Comparison of ENCODE assay signal across 8 cellular contexts in the genomic region with DNA sequence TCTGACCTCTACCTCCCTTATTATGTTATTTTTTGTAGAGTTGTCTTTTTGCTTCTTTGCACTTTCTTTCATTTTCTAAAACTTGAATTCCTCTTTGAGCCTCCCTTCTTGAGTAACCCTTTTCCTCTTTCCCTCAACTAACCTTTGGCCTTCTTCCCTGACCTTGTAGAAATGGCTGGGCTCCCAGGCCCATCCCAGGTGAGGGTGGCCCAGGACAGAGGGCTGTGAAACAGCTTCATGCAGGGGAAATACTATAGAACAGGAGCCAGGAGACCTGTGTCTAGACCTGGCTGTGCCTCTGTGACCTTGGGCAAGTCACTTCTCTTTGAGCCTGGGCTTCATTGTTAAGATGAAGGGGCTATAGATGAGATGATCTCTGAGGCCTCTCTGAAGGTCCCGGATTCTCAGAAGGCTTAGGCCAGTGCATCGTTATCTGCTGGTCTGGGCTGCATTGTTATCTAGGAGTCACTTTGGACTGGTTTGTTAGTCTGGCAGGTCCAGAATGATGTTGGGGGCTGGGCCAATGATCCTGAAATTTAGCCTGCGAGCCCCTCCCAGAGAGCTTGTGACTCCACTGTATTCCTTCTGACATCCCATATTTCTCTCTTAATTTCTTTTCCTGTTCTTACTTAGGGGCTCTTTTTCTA. TPM values are rescaled to one million over a fixed set of nuclear protein-coding genes. Genes with fewer than 3 reads are reported as not detected.
DNase-seq lines count a peak whose midpoint lies in the region; ATAC-seq and TF ChIP-seq lines count a peak whose summit lies in the region.

No MANE protein-coding gene starts in this region.

- intact Hi-C loops in activated CD8-positive, alpha-beta T cell treated with anti-CD3 and anti-CD28 coated beads for 36 hours (cut with micrococcal nuclease): no loop called here
- intact Hi-C loops in heart left ventricle (cut with DNase I): loop anchor here in 2 of 10 donors (5.0 kb wide), 2 partner anchors 58 to 182 kb away; a partner anchor contains a TSS

- H3K4ac ChIP-seq in H9 (ENCODE audit: low read depth, low read length): no peak overlapping the region

- no peak overlapping the region for H2BK120ac ChIP-seq in H9 (ENCODE audit: low read depth, low read length, poor library complexity, severe bottlenecking)

- peaks cover 1% of the 10 kb centered on the region; the same call in 1 of the 2 replicates for H3K27me3 Mint-ChIP-seq in H9 (ENCODE audit: low read depth)
- no peaks in the 10 kb centered on the region for H3K27me3 Mint-ChIP-seq in activated CD8-positive, alpha-beta T cell treated with anti-CD3 and anti-CD28 coated beads for 36 hours

- no peak overlapping the region for H3K9ac ChIP-seq in H9 (ENCODE audit: extremely low read depth, insufficient read length, low read length)
- H3K9ac ChIP-seq in skeletal muscle tissue (ENCODE audit: low read depth in 1 of 3, low read length in 3 of 3): peak overlapping the region in 2 of 3 donors; percentile 57 to 88

- no peak overlapping the region for H2BK12ac ChIP-seq in H9 (ENCODE audit: insufficient read length, low read depth, low read length)

- no peak overlapping the region for H4K91ac ChIP-seq in H9 (ENCODE audit: insufficient read length, low read depth, low read length)

- no peak for TF ChIP-seq CTCF in H9 (conservative IDR thresholded peaks at IDR 0.05)
- no peak for TF ChIP-seq CTCF in activated CD8-positive, alpha-beta T cell treated with anti-CD3 and anti-CD28 coated beads for 36 hours (IDR thresholded peaks at IDR 0.05)
- TF ChIP-seq CTCF in heart left ventricle (IDR thresholded peaks at IDR 0.05): no peak

- H3K36me3 ChIP-seq in heart left ventricle (peaks cover 0 to 26% (median 6%) of the 10 kb centered on the region in 9 donors), skeletal muscle tissue (ENCODE audit: control insufficient read depth in 3 of 3, insufficient read depth in 3 of 3, low read length in 3 of 3) (peaks cover 0 to 11% (median 10%) of the 10 kb centered on the region in 3 donors)

- peaks cover 24% of the 10 kb centered on the region; the same call in 1 of the 2 replicates for H3K79me2 ChIP-seq in H9 (ENCODE audit: insufficient read depth, low read length)

- H2BK15ac ChIP-seq in H9 (ENCODE audit: low read depth, low read length): no peak overlapping the region

- H3T11ph ChIP-seq in H9 (ENCODE audit: low read length): no peak overlapping the region

- peak overlapping the region; percentile 74 for H3K4me2 ChIP-seq in H9 (ENCODE audit: insufficient read depth, insufficient read length, low read length)

- no peak overlapping the region for H3K23ac ChIP-seq in H9 (ENCODE audit: insufficient read length, low read depth, low read length)

- no peak overlapping the region for H4K5ac ChIP-seq in H9 (ENCODE audit: insufficient read length, low read depth, low read length)

- no peaks in the 10 kb centered on the region for H3K9me3 ChIP-seq in H9 (ENCODE audit: control insufficient read depth, low read depth, low read length)
- H3K9me3 ChIP-seq in heart left ventricle: no peaks in the 10 kb centered on the region
- H3K9me3 ChIP-seq in skeletal muscle tissue (ENCODE audit: control insufficient read depth in 3 of 3, low read length in 3 of 3): no peaks in the 10 kb centered on the region

- H3K23me2 ChIP-seq in H9 (ENCODE audit: insufficient read length, low read depth, low read length, poor library complexity, severe bottlenecking): peaks cover 29% of the 10 kb centered on the region

- H2AFZ ChIP-seq in H9 (ENCODE audit: low read length): no peak overlapping the region

- H3K4me1 Mint-ChIP-seq in H9: peaks cover 46 to 51% of the 10 kb centered on the region in 2 experiments
- peaks cover 64% of the 10 kb centered on the region for H3K4me1 Mint-ChIP-seq in activated CD8-positive, alpha-beta T cell treated with anti-CD3 and anti-CD28 coated beads for 36 hours (ENCODE audit: low read depth)

- TF ChIP-seq POLR2A in heart left ventricle (IDR thresholded peaks at IDR 0.05): no peak

- POLR2A ChIA-PET in activated CD8-positive, alpha-beta T cell treated with anti-CD3 and anti-CD28 coated beads for 36 hours (lab: Charles Lee): interaction anchor here (0.8 to 36.0 kb wide), 3 partner anchors 9 to 39 kb away, joined by 3 to 1266 read pairs (median 90); a partner anchor contains a TSS

- H3K4me3 ChIP-seq in heart left ventricle (peak overlapping the region in 10 of 12 donors; percentile 67 to 98 (median 88)), skeletal muscle tissue (ENCODE audit: low read length in 3 of 3) (peak overlapping the region in 2 of 3 donors; percentile 78 to 79)

- H3K36me3 Mint-ChIP-seq in H9 (ENCODE audit: insufficient read depth in 1 of 3, low read depth in 3 of 3): peaks cover 15 to 48% (median 28%) of the 10 kb centered on the region in 3 experiments; a peak in 6 of 7 replicates
- peaks cover 12% of the 10 kb centered on the region for H3K36me3 Mint-ChIP-seq in activated CD8-positive, alpha-beta T cell treated with anti-CD3 and anti-CD28 coated beads for 36 hours (ENCODE audit: low read depth)

- no peak overlapping the region for H2BK5ac ChIP-seq in H9 (ENCODE audit: insufficient read length, low read length)

- DNase-seq in H9 (no peak), heart left ventricle (peak in 2 of 5 donors; percentile 13 to 15), NCI-H226 (no peak), NCI-H2029 (lab: John Stamatoyannopoulos, UW) (no peak)
- DNase-seq in activated CD8-positive, alpha-beta T cell treated with anti-CD3 and anti-CD28 coated beads for 36 hours: no peak

- no peak overlapping the region for H3K27ac ChIP-seq in H9 (ENCODE audit: insufficient read length, low read depth, low read length)
- peak overlapping the region in 11 of 12 donors; percentile 87 to 98 (median 96) for H3K27ac ChIP-seq in heart left ventricle
- peak overlapping the region; percentile 64 for H3K27ac ChIP-seq in skeletal muscle tissue (ENCODE audit: low read depth, low read length)

- no peaks in the 10 kb centered on the region for H4K20me1 ChIP-seq in H9 (ENCODE audit: control insufficient read depth, insufficient read depth, insufficient read length)

- ATAC-seq in activated CD8-positive, alpha-beta T cell treated with anti-CD3 and anti-CD28 coated beads for 36 hours: no peak
- ATAC-seq in heart left ventricle: no peak
- no peak for ATAC-seq in GM18873 (IDR thresholded peaks at IDR 0.05; ENCODE audit: low FRiP score, unreplicated experiment)
- ATAC-seq in HG03469 (IDR thresholded peaks at IDR 0.05; ENCODE audit: unreplicated experiment): no peak

- no peak overlapping the region for H2BK20ac ChIP-seq in H9 (ENCODE audit: low read depth, low read length, poor library complexity, severe bottlenecking)

- no peak overlapping the region for H4K8ac ChIP-seq in H9 (replicated peaks; ENCODE audit: insufficient read length, low read depth, low read length)

- H3K4me1 ChIP-seq in H9 (ENCODE audit: insufficient read depth, low read length) (no peaks in the 10 kb centered on the region; the same call in 1 of the 2 replicates), heart left ventricle (peaks cover 12 to 87% (median 72%) of the 10 kb centered on the region in 12 donors), skeletal muscle tissue (ENCODE audit: control insufficient read depth in 3 of 3, insufficient read depth in 3 of 3, low read length in 3 of 3) (peaks cover 49 to 62% (median 58%) of the 10 kb centered on the region in 3 donors)

- no peaks in the 10 kb centered on the region for H3K27me3 ChIP-seq in H9 (ENCODE audit: insufficient read depth, low read length)
- no peaks in the 10 kb centered on the region for H3K27me3 ChIP-seq in heart left ventricle
- no peaks in the 10 kb centered on the region for H3K27me3 ChIP-seq in skeletal muscle tissue (ENCODE audit: control insufficient read depth in 3 of 3, insufficient read depth in 3 of 3, low read length in 3 of 3)

- no CpG with 5 or more reads among the region's 3 CpGs for WGBS in H9 (ENCODE audit: extremely low coverage, insufficient read length, low lambda C conversion rate)
- 38 to 56% (median 45%) methylated on average over 3 of the region's 3 CpGs for WGBS in heart left ventricle, 4 donors

- no peak overlapping the region for H2AK5ac ChIP-seq in H9 (ENCODE audit: insufficient read length, low read length)

- peak overlapping the region; percentile 96 to 98 for H3K4me3 Mint-ChIP-seq in H9
- H3K4me3 Mint-ChIP-seq in activated CD8-positive, alpha-beta T cell treated with anti-CD3 and anti-CD28 coated beads for 36 hours: peak overlapping the region; percentile 78

- H3K9me3 Mint-ChIP-seq in H9: peaks cover 0 to 2% of the 10 kb centered on the region in 2 experiments; a peak in 1 of 5 replicates
- H3K9me3 Mint-ChIP-seq in activated CD8-positive, alpha-beta T cell treated with anti-CD3 and anti-CD28 coated beads for 36 hours: no peaks in the 10 kb centered on the region

- no peak overlapping the region for H3K14ac ChIP-seq in H9 (ENCODE audit: insufficient read depth, low read length)

- H3K79me1 ChIP-seq in H9 (ENCODE audit: insufficient read depth, low read depth, low read length, poor library complexity, severe bottlenecking): no peaks in the 10 kb centered on the region

- CTCF ChIA-PET in activated CD8-positive, alpha-beta T cell treated with anti-CD3 and anti-CD28 coated beads for 36 hours (lab: Charles Lee): interaction anchor here (1.3 to 7.3 kb wide), 5 partner anchors 8 to 79 kb away, joined by 3 to 108 read pairs (median 3); a partner anchor contains a TSS

- H3K27ac Mint-ChIP-seq in H9: peak overlapping the region in 2 of 3 experiments; percentile 39 to 87; a peak in 4 of 7 replicates
- H3K27ac Mint-ChIP-seq in activated CD8-positive, alpha-beta T cell treated with anti-CD3 and anti-CD28 coated beads for 36 hours: peak overlapping the region; percentile 70

- H3K18ac ChIP-seq in H9 (ENCODE audit: insufficient read length, low read depth, low read length): no peak overlapping the region

- H3K56ac ChIP-seq in H9 (ENCODE audit: insufficient read length, low read depth, low read length): no peak overlapping the region

RNA-seq across cellular contexts. Expression of a gene that starts 2.2 kb away (rescaled TPM):
- total RNA-seq in H9 (2021) (97.9 and 103 TPM in 2 replicates), heart left ventricle (10 to 100 TPM; 38.4 to 82.9 (median 67.2) TPM), skeletal muscle tissue (7.3 TPM)
- total RNA-seq in activated CD8-positive, alpha-beta T cell treated with anti-CD3 and anti-CD28 coated beads for 36 hours: 10 to 100 TPM; 26.4 to 28.5 TPM
- 10 to 100 TPM; 61.3 to 65.6 TPM for polyA plus RNA-seq in heart left ventricle

RNA-seq across cellular contexts. Expression of a gene that starts 13.7 kb away (rescaled TPM):
- total RNA-seq in H9 (2021) (not detected in 2 replicates), heart left ventricle (not detected), skeletal muscle tissue (not detected)
- not detected for total RNA-seq in activated CD8-positive, alpha-beta T cell treated with anti-CD3 and anti-CD28 coated beads for 36 hours
- not detected for polyA plus RNA-seq in heart left ventricle

RNA-seq across cellular contexts. Expression of a gene that starts 13.9 kb away (rescaled TPM):
- total RNA-seq in H9 (2021) (195 TPM in 2 replicates), heart left ventricle (100 to 1,000 TPM; 108 to 394 (median 167) TPM), skeletal muscle tissue (205 TPM)
- total RNA-seq in activated CD8-positive, alpha-beta T cell treated with anti-CD3 and anti-CD28 coated beads for 36 hours: 100 to 1,000 TPM; 226 to 244 TPM
- 100 to 1,000 TPM; 258 to 460 TPM for polyA plus RNA-seq in heart left ventricle

RNA-seq across cellular contexts. Expression of a gene that starts 15.5 kb away (rescaled TPM):
- total RNA-seq in H9 (2021): 165 and 166 TPM in 2 replicates
- 100 to 1,000 TPM; 315 to 330 TPM for total RNA-seq in activated CD8-positive, alpha-beta T cell treated with anti-CD3 and anti-CD28 coated beads for 36 hours
- total RNA-seq in heart left ventricle: 10 to 100 TPM in 6 of 9 donors, 1 to 10 TPM in 3; 4.6 to 30.9 (median 11.6) TPM
- 10 to 100 TPM; 10.4 to 22.1 TPM for polyA plus RNA-seq in heart left ventricle
- 2.6 TPM for total RNA-seq in skeletal muscle tissue

RNA-seq across cellular contexts. Expression of a gene that starts 21.2 kb away (rescaled TPM):
- total RNA-seq in H9 (2021) (18.2 and 19.8 TPM in 2 replicates), heart left ventricle (10 to 100 TPM in 2 of 9 donors, 1 to 10 TPM in 7; 3.5 to 63.2 (median 5.9) TPM), skeletal muscle tissue (7.8 TPM)
- total RNA-seq in activated CD8-positive, alpha-beta T cell treated with anti-CD3 and anti-CD28 coated beads for 36 hours: 100 to 1,000 TPM; 485 to 489 TPM
- 1 to 10 TPM; 6.6 to 6.7 TPM for polyA plus RNA-seq in heart left ventricle
